ENCODE assay signal across 1 cellular context in genomic region chr1:154324669-154325582, GRCh38.
TF ChIP-seq lines count a peak whose summit lies in the region.

A gene with protein sequence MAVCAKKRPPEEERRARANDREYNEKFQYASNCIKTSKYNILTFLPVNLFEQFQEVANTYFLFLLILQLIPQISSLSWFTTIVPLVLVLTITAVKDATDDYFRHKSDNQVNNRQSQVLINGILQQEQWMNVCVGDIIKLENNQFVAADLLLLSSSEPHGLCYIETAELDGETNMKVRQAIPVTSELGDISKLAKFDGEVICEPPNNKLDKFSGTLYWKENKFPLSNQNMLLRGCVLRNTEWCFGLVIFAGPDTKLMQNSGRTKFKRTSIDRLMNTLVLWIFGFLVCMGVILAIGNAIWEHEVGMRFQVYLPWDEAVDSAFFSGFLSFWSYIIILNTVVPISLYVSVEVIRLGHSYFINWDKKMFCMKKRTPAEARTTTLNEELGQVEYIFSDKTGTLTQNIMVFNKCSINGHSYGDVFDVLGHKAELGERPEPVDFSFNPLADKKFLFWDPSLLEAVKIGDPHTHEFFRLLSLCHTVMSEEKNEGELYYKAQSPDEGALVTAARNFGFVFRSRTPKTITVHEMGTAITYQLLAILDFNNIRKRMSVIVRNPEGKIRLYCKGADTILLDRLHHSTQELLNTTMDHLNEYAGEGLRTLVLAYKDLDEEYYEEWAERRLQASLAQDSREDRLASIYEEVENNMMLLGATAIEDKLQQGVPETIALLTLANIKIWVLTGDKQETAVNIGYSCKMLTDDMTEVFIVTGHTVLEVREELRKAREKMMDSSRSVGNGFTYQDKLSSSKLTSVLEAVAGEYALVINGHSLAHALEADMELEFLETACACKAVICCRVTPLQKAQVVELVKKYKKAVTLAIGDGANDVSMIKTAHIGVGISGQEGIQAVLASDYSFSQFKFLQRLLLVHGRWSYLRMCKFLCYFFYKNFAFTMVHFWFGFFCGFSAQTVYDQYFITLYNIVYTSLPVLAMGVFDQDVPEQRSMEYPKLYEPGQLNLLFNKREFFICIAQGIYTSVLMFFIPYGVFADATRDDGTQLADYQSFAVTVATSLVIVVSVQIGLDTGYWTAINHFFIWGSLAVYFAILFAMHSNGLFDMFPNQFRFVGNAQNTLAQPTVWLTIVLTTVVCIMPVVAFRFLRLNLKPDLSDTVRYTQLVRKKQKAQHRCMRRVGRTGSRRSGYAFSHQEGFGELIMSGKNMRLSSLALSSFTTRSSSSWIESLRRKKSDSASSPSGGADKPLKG (plus strand): TSS chr1:154325525. CDS start chr1:154328142, 2,617 bp downstream.

TF ChIP-seq in HepG2, 621 proteins besides CTCF, POLR2A, EP300 and RAD21 (continued from another document and continues in another):
- TF ChIP-seq AFF4 (CRISPR knock-in tag; IDR thresholded peaks at IDR 0.05) (no peak), SMAD1 (CRISPR knock-in tag; IDR thresholded peaks at IDR 0.05; ENCODE audit: borderline replicate concordance, low read depth) (no peak), SMARCE1 (IDR thresholded peaks at IDR 0.05; ENCODE audit: borderline replicate concordance) (no peak), PLSCR1 (CRISPR knock-in tag; IDR thresholded peaks at IDR 0.05; ENCODE audit: borderline replicate concordance) (no peak), RBFOX2 (IDR thresholded peaks at IDR 0.05; ENCODE audit: low read depth, low read length) (no peak), ZNF124 (CRISPR knock-in tag; IDR thresholded peaks at IDR 0.05) (no peak), ZNF329 (CRISPR knock-in tag; IDR thresholded peaks at IDR 0.05; ENCODE audit: low read depth) (no peak), NFYB (CRISPR knock-in tag; IDR thresholded peaks at IDR 0.05) (no peak), KDM1A (CRISPR knock-in tag; IDR thresholded peaks at IDR 0.05) (peak; percentile 26; the same call in 1 of the 2 replicates), DR1 (CRISPR knock-in tag; IDR thresholded peaks at IDR 0.05) (no peak), TRIM24 (CRISPR knock-in tag; IDR thresholded peaks at IDR 0.05) (no peak), RXRB (CRISPR knock-in tag; IDR thresholded peaks at IDR 0.05; ENCODE audit: borderline replicate concordance) (peak; percentile 25; the same call in 1 of the 2 replicates), ZNF577 (CRISPR knock-in tag; IDR thresholded peaks at IDR 0.05; ENCODE audit: borderline replicate concordance, low read depth) (no peak), GATAD1 (CRISPR knock-in tag; IDR thresholded peaks at IDR 0.05) (peak; percentile 50; the same call in 1 of the 2 replicates), ZNF354B (CRISPR knock-in tag; IDR thresholded peaks at IDR 0.05) (no peak), ZNF333 (CRISPR knock-in tag; IDR thresholded peaks at IDR 0.05; ENCODE audit: borderline replicate concordance) (no peak), SAP130 (CRISPR knock-in tag; IDR thresholded peaks at IDR 0.05; ENCODE audit: low read depth) (peak; percentile 61), IRX3 (CRISPR knock-in tag; IDR thresholded peaks at IDR 0.05; ENCODE audit: borderline replicate concordance, low read depth) (no peak), NR3C1 (CRISPR knock-in tag; IDR thresholded peaks at IDR 0.05) (no peak), IRF2 (CRISPR knock-in tag; IDR thresholded peaks at IDR 0.05) (0 out of 2 replicates have a peak, but pooled peaks have one; percentile 44), ZNF441 (CRISPR knock-in tag; IDR thresholded peaks at IDR 0.05; ENCODE audit: borderline replicate concordance) (no peak), NR2C2 (CRISPR knock-in tag; IDR thresholded peaks at IDR 0.05; ENCODE audit: borderline replicate concordance) (no peak), ZNF468 (CRISPR knock-in tag; IDR thresholded peaks at IDR 0.05) (no peak)
- TF ChIP-seq, protein P1, sequence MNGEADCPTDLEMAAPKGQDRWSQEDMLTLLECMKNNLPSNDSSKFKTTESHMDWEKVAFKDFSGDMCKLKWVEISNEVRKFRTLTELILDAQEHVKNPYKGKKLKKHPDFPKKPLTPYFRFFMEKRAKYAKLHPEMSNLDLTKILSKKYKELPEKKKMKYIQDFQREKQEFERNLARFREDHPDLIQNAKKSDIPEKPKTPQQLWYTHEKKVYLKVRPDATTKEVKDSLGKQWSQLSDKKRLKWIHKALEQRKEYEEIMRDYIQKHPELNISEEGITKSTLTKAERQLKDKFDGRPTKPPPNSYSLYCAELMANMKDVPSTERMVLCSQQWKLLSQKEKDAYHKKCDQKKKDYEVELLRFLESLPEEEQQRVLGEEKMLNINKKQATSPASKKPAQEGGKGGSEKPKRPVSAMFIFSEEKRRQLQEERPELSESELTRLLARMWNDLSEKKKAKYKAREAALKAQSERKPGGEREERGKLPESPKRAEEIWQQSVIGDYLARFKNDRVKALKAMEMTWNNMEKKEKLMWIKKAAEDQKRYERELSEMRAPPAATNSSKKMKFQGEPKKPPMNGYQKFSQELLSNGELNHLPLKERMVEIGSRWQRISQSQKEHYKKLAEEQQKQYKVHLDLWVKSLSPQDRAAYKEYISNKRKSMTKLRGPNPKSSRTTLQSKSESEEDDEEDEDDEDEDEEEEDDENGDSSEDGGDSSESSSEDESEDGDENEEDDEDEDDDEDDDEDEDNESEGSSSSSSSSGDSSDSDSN (CRISPR knock-in tag; IDR thresholded peaks at IDR 0.05): peak; percentile 24; the same call in 1 of the 2 replicates
- TF ChIP-seq, protein P2, sequence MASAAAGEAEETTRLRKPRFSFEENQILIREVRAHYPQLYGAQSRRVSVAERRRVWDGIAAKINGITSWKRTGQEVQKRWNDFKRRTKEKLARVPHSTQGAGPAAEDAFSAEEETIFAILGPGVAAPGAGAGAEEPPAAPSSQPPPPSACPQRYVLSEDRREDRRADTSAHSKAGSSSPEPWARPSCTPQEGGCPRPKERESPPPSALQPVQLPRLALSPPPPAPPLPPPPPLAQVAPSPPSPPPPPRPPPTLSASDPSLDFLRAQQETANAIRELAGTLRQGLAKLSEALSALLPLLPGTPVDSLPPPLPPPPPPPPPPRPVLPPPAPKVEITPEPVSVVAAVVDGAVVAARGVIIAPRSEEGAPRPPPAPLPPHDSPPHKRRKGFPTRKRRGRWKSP (CRISPR knock-in tag; IDR thresholded peaks at IDR 0.05): no peak
- TF ChIP-seq, protein P3, sequence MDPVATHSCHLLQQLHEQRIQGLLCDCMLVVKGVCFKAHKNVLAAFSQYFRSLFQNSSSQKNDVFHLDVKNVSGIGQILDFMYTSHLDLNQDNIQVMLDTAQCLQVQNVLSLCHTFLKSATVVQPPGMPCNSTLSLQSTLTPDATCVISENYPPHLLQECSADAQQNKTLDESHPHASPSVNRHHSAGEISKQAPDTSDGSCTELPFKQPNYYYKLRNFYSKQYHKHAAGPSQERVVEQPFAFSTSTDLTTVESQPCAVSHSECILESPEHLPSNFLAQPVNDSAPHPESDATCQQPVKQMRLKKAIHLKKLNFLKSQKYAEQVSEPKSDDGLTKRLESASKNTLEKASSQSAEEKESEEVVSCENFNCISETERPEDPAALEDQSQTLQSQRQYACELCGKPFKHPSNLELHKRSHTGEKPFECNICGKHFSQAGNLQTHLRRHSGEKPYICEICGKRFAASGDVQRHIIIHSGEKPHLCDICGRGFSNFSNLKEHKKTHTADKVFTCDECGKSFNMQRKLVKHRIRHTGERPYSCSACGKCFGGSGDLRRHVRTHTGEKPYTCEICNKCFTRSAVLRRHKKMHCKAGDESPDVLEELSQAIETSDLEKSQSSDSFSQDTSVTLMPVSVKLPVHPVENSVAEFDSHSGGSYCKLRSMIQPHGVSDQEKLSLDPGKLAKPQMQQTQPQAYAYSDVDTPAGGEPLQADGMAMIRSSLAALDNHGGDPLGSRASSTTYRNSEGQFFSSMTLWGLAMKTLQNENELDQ (CRISPR knock-in tag; IDR thresholded peaks at IDR 0.05; ENCODE audit: borderline replicate concordance): no peak
- TF ChIP-seq, protein P4, sequence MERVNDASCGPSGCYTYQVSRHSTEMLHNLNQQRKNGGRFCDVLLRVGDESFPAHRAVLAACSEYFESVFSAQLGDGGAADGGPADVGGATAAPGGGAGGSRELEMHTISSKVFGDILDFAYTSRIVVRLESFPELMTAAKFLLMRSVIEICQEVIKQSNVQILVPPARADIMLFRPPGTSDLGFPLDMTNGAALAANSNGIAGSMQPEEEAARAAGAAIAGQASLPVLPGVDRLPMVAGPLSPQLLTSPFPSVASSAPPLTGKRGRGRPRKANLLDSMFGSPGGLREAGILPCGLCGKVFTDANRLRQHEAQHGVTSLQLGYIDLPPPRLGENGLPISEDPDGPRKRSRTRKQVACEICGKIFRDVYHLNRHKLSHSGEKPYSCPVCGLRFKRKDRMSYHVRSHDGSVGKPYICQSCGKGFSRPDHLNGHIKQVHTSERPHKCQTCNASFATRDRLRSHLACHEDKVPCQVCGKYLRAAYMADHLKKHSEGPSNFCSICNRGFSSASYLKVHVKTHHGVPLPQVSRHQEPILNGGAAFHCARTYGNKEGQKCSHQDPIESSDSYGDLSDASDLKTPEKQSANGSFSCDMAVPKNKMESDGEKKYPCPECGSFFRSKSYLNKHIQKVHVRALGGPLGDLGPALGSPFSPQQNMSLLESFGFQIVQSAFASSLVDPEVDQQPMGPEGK (CRISPR knock-in tag; IDR thresholded peaks at IDR 0.05): peak; percentile 94
- TF ChIP-seq, protein P5, sequence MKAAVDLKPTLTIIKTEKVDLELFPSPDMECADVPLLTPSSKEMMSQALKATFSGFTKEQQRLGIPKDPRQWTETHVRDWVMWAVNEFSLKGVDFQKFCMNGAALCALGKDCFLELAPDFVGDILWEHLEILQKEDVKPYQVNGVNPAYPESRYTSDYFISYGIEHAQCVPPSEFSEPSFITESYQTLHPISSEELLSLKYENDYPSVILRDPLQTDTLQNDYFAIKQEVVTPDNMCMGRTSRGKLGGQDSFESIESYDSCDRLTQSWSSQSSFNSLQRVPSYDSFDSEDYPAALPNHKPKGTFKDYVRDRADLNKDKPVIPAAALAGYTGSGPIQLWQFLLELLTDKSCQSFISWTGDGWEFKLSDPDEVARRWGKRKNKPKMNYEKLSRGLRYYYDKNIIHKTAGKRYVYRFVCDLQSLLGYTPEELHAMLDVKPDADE (CRISPR knock-in tag; IDR thresholded peaks at IDR 0.05): no peak
- TF ChIP-seq, protein P6, sequence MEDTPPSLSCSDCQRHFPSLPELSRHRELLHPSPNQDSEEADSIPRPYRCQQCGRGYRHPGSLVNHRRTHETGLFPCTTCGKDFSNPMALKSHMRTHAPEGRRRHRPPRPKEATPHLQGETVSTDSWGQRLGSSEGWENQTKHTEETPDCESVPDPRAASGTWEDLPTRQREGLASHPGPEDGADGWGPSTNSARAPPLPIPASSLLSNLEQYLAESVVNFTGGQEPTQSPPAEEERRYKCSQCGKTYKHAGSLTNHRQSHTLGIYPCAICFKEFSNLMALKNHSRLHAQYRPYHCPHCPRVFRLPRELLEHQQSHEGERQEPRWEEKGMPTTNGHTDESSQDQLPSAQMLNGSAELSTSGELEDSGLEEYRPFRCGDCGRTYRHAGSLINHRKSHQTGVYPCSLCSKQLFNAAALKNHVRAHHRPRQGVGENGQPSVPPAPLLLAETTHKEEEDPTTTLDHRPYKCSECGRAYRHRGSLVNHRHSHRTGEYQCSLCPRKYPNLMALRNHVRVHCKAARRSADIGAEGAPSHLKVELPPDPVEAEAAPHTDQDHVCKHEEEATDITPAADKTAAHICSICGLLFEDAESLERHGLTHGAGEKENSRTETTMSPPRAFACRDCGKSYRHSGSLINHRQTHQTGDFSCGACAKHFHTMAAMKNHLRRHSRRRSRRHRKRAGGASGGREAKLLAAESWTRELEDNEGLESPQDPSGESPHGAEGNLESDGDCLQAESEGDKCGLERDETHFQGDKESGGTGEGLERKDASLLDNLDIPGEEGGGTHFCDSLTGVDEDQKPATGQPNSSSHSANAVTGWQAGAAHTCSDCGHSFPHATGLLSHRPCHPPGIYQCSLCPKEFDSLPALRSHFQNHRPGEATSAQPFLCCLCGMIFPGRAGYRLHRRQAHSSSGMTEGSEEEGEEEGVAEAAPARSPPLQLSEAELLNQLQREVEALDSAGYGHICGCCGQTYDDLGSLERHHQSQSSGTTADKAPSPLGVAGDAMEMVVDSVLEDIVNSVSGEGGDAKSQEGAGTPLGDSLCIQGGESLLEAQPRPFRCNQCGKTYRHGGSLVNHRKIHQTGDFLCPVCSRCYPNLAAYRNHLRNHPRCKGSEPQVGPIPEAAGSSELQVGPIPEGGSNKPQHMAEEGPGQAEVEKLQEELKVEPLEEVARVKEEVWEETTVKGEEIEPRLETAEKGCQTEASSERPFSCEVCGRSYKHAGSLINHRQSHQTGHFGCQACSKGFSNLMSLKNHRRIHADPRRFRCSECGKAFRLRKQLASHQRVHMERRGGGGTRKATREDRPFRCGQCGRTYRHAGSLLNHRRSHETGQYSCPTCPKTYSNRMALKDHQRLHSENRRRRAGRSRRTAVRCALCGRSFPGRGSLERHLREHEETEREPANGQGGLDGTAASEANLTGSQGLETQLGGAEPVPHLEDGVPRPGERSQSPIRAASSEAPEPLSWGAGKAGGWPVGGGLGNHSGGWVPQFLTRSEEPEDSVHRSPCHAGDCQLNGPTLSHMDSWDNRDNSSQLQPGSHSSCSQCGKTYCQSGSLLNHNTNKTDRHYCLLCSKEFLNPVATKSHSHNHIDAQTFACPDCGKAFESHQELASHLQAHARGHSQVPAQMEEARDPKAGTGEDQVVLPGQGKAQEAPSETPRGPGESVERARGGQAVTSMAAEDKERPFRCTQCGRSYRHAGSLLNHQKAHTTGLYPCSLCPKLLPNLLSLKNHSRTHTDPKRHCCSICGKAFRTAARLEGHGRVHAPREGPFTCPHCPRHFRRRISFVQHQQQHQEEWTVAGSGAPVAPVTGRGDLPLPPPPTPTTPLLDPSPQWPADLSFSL (CRISPR knock-in tag; IDR thresholded peaks at IDR 0.05): no peak
